10 cellular contexts compared by ENCODE assay signal in genomic region chr11:103927535-103927934, GRCh38.
DNase-seq lines count a peak whose midpoint lies in the region; ATAC-seq, FAIRE-seq and TF ChIP-seq lines count a peak whose summit lies in the region.
"Had no signal": no experiment of that assay in that cellular context is flagged by ENCODE, and none has a peak within 500 bp of the region (broad histone marks: within the 10 kb centered on the region; RNA-seq: fewer than 3 reads in every experiment).

No MANE protein-coding gene starts in this region.

- FAIRE-seq in A549 (lab: Jason Lieb, UNC) (no peak), GM12891 (lab: Jason Lieb, UNC) (peak; percentile 89)

- H3K4me1 ChIP-seq in A549 = peaks cover 33% of the 10 kb centered on the region
- H3K4me1 ChIP-seq in PC-3 (ENCODE audit: insufficient read depth, low read length) = peaks cover 18% of the 10 kb centered on the region
- H3K4me1 ChIP-seq: SJSA1 had no signal

- H4K20me1 ChIP-seq in PC-3 (ENCODE audit: low read length) = no peaks in the 10 kb centered on the region

- no peaks in the 10 kb centered on the region for H3K9me2 ChIP-seq in PC-3 (replicated peaks; ENCODE audit: low read length)

- CTCF ChIA-PET in A549 (lab: Yijun Ruan, JAX) = no interaction called here
- CTCF ChIA-PET in PC-3 (lab: Charles Lee) = no interaction called here

- no peaks in the 10 kb centered on the region for H3K79me2 ChIP-seq in PC-3 (ENCODE audit: low read length)

- DNase-seq in A549 (ENCODE audit: low read depth in 1 of 2, low spot score in 1 of 2) (peak in 1 of 2 experiments; percentile 36), GM12891 (ENCODE audit: insufficient read length, low spot score) (no peak), PC-3 (peak; percentile 49), fibroblast of pulmonary artery (ENCODE audit: low read depth) (peak; percentile 56)
- DNase-seq in stimulated activated CD4-positive, alpha-beta T cell treated with anti-CD3 and anti-CD28 coated beads, Interleukin-2, amount 100 ng/mL, for 24 hours = no peak
- no peak for DNase-seq in stimulated activated CD4-positive, alpha-beta T cell treated with anti-CD3 and anti-CD28 coated beads, Interleukin-2, amount 100 ng/mL, for 48 hours
- DNase-seq in effector CD4-positive, alpha-beta T cell = no peak
- DNase-seq: stimulated activated CD8-positive, alpha-beta memory T cell treated with anti-CD3 and anti-CD28 coated beads, Interleukin-4, amount 100 ng/mL, for 48 hours had no signal

- WGBS in A549 (ENCODE audit: missing lambda C conversion rate) = 70% methylated on average over 2 of the region's 2 CpGs

- H3K9ac ChIP-seq in PC-3 (ENCODE audit: low read length) = no peak overlapping the region

- no peak overlapping the region for H2AFZ ChIP-seq in PC-3 (ENCODE audit: low read length)

- no peaks in the 10 kb centered on the region for H3F3A ChIP-seq in PC-3 (ENCODE audit: low read length, unreplicated experiment)

- no peak for TF ChIP-seq EP300 in A549 (IDR thresholded peaks at IDR 0.05)

- TF ChIP-seq CTCF in A549 (IDR thresholded peaks at IDR 0.05) = peak; percentile 46
- TF ChIP-seq CTCF in PC-3 (conservative IDR thresholded peaks at IDR 0.05; ENCODE audit: low read depth, low read length) = peak; percentile 83
- peak; percentile 44 for TF ChIP-seq CTCF in fibroblast of pulmonary artery (IDR thresholded peaks at IDR 0.05; ENCODE audit: low read length, missing control alignments)

- H3K4me2 ChIP-seq in A549 (no peak overlapping the region), PC-3 (ENCODE audit: low read length) (no peak overlapping the region)

- intact Hi-C loops in PC-3 (cut with micrococcal nuclease) = loop anchor here (1.0 to 10.0 kb wide), 3 partner anchors 224 to 1937 kb away; no protein-coding TSS in a partner anchor

- no peak for TF ChIP-seq POLR2A in A549 (IDR thresholded peaks at IDR 0.05; ENCODE audit: low read length)
- no peak for TF ChIP-seq POLR2A in GM12891 (IDR thresholded peaks at IDR 0.05; ENCODE audit: low read depth, low read length)

- H3K27me3 ChIP-seq in PC-3 (ENCODE audit: low read length) = no peaks in the 10 kb centered on the region
- H3K27me3 ChIP-seq: SJSA1 had no signal

- no TSS peak for BruUV-seq in PC-3 (replicated peaks; lab: Mats Ljungman, UMichigan)

- H3K9me3 ChIP-seq in A549 (no peaks in the 10 kb centered on the region), PC-3 (ENCODE audit: low read length) (no peaks in the 10 kb centered on the region)
- H3K9me3 ChIP-seq: SJSA1 had no signal

- H3K36me3 ChIP-seq in PC-3 (ENCODE audit: low read depth, low read length) = no peaks in the 10 kb centered on the region
- H3K36me3 ChIP-seq: SJSA1 had no signal

- ATAC-seq in A549 (peak in 1 of 2 experiments; percentile 54; a peak in 1 of 6 replicates), PC-3 (peak; percentile 64), GM18909 (IDR thresholded peaks at IDR 0.05; ENCODE audit: poor library complexity, unreplicated experiment) (no peak)

- H3K4me3 ChIP-seq in A549 = no peak overlapping the region
- no peak overlapping the region for H3K4me3 ChIP-seq in PC-3 (ENCODE audit: low read length)
- H3K4me3 ChIP-seq in fibroblast of pulmonary artery (replicated peaks; ENCODE audit: low read depth, low read length) = no peak overlapping the region
- H3K4me3 ChIP-seq: SJSA1 had no signal

- peak; percentile 65 to 69 for TF ChIP-seq RAD21 in A549 (conservative IDR thresholded peaks at IDR 0.05 in 1 of 2, IDR thresholded peaks at IDR 0.05 in 1 of 2)

- POLR2A ChIA-PET in A549 (lab: Yijun Ruan, JAX) = no interaction called here
- POLR2A ChIA-PET in PC-3 (lab: Charles Lee; ENCODE audit: unreplicated experiment) = no interaction called here

- H3K27ac ChIP-seq in A549 (no peak overlapping the region), PC-3 (ENCODE audit: low read length) (no peak overlapping the region)
- H3K27ac ChIP-seq: SJSA1 had no signal

TF ChIP-seq in A549, 52 proteins besides CTCF, POLR2A, EP300 and RAD21:
- TF ChIP-seq SMC3 (IDR thresholded peaks at IDR 0.05) = peak; percentile 45; the same call in 2 of the 3 replicates
- TF ChIP-seq, protein P1, sequence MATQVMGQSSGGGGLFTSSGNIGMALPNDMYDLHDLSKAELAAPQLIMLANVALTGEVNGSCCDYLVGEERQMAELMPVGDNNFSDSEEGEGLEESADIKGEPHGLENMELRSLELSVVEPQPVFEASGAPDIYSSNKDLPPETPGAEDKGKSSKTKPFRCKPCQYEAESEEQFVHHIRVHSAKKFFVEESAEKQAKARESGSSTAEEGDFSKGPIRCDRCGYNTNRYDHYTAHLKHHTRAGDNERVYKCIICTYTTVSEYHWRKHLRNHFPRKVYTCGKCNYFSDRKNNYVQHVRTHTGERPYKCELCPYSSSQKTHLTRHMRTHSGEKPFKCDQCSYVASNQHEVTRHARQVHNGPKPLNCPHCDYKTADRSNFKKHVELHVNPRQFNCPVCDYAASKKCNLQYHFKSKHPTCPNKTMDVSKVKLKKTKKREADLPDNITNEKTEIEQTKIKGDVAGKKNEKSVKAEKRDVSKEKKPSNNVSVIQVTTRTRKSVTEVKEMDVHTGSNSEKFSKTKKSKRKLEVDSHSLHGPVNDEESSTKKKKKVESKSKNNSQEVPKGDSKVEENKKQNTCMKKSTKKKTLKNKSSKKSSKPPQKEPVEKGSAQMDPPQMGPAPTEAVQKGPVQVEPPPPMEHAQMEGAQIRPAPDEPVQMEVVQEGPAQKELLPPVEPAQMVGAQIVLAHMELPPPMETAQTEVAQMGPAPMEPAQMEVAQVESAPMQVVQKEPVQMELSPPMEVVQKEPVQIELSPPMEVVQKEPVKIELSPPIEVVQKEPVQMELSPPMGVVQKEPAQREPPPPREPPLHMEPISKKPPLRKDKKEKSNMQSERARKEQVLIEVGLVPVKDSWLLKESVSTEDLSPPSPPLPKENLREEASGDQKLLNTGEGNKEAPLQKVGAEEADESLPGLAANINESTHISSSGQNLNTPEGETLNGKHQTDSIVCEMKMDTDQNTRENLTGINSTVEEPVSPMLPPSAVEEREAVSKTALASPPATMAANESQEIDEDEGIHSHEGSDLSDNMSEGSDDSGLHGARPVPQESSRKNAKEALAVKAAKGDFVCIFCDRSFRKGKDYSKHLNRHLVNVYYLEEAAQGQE (IDR thresholded peaks at IDR 0.05) = no peak
- no peak for TF ChIP-seq USF2 (IDR thresholded peaks at IDR 0.05)
TF ChIP-seq in A549: peak in this region for 1.

TF ChIP-seq in GM12891, 5 proteins besides CTCF, POLR2A, EP300 and RAD21:
- TF ChIP-seq PAX5 (IDR thresholded peaks at IDR 0.05; ENCODE audit: insufficient read depth, low read length, severe bottlenecking) (no peak), SPI1 (IDR thresholded peaks at IDR 0.05; ENCODE audit: low read depth, low read length) (no peak), TAF1 (IDR thresholded peaks at IDR 0.05; ENCODE audit: low read depth, low read length) (no peak), POU2F2 (IDR thresholded peaks at IDR 0.05; ENCODE audit: low read depth, low read length) (no peak), POLR2AphosphoS5 (IDR thresholded peaks at IDR 0.05; ENCODE audit: low read depth, low read length) (no peak)

Comparison
In these comparisons a context has a peak if more than half of its experiments do, and no peak if none do; other contexts are left out.
1. DNase-seq: peak in PC-3 (single experiment) and fibroblast of pulmonary artery (single experiment); none in GM12891 (single experiment), stimulated activated CD4-positive, alpha-beta T cell treated with anti-CD3 and anti-CD28 coated beads, Interleukin-2, amount 100 ng/mL, for 24 hours (0 of 2), stimulated activated CD4-positive, alpha-beta T cell treated with anti-CD3 and anti-CD28 coated beads, Interleukin-2, amount 100 ng/mL, for 48 hours (0 of 2) and effector CD4-positive, alpha-beta T cell (single experiment).
2. Peak in every context shown above with its lines, with median percentiles within 50 percentile points of each other: CTCF ChIP-seq.